22 cellular contexts compared by ENCODE assay signal in the genomic region with DNA sequence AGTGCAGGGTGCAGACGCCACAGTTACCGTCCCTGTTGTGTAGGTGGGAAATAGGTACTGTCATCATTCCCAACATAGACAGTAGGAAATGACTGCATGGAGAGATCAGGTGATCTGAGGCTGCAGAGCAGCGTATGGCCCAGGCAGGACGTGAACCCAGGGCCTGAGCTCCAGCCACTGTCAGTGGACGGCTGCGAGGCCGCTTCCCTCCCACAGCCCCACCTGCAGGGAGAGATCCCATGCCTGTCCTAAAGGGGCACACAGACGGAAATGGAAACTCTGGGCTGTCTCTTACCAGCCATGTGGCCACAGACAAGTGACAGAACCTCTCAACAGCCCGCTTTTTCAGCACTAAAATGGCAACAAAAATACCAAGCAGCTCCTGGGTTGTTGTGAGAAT. TPM values are rescaled to one million over a fixed set of nuclear protein-coding genes. Genes with fewer than 3 reads are reported as not detected.
A peak's percentile ranks its signal among the peaks of the same experiment; 100 is the strongest.
DNase-seq lines count a peak whose midpoint lies in the region; ATAC-seq, FAIRE-seq and TF ChIP-seq lines count a peak whose summit lies in the region.
"Had no signal": no experiment of that assay in that cellular context is flagged by ENCODE, and none has a peak within 500 bp of the region (broad histone marks: within the 10 kb centered on the region; RNA-seq: fewer than 3 reads in every experiment).

No MANE protein-coding gene starts in this region.

- H3K36me3 ChIP-seq in suprapubic skin = no peaks in the 10 kb centered on the region
- no peaks in the 10 kb centered on the region for H3K36me3 ChIP-seq in pancreas
- H3K36me3 ChIP-seq: BLaER1 had no signal

- intact Hi-C loops in pancreas (cut with DNase I) = no loop called here

- peaks cover 16% of the 10 kb centered on the region for H3K27me3 ChIP-seq in suprapubic skin
- no peaks in the 10 kb centered on the region for H3K27me3 ChIP-seq in pancreas
- H3K27me3 ChIP-seq: BLaER1 had no signal

- no peak overlapping the region for H3K27ac ChIP-seq in suprapubic skin
- no peak overlapping the region for H3K27ac ChIP-seq in pancreas
- H3K27ac ChIP-seq: 22Rv1, A549, BLaER1, GM23248, HL-60 had no signal

- no peak overlapping the region for H3K27ac Mint-ChIP-seq in activated CD8-positive, alpha-beta memory T cell treated with anti-CD3 and anti-CD28 coated beads, Interleukin-2, amount 10 ng/mL, durations not matched to agents 7 days and 5 days
- H3K27ac Mint-ChIP-seq: CD14-positive monocyte; CD4-positive, alpha-beta memory T cell had no signal

- H3K4me3 Mint-ChIP-seq in activated CD8-positive, alpha-beta memory T cell treated with anti-CD3 and anti-CD28 coated beads, Interleukin-2, amount 10 ng/mL, durations not matched to agents 7 days and 5 days = no peak overlapping the region
- H3K4me3 Mint-ChIP-seq: CD4-positive, alpha-beta memory T cell had no signal

- FAIRE-seq in pancreas (lab: Jason Lieb, UNC) = no peak
- FAIRE-seq: A549, GM12892, GM18507, H54 had no signal

- TF ChIP-seq EP300 in suprapubic skin (IDR thresholded peaks at IDR 0.05) = no peak

- no peak overlapping the region for H3K4me3 ChIP-seq in suprapubic skin
- no peak overlapping the region for H3K4me3 ChIP-seq in pancreas
- H3K4me3 ChIP-seq: A549, BLaER1, GM23248 had no signal

- no peak for TF ChIP-seq POLR2A in suprapubic skin (IDR thresholded peaks at IDR 0.05)

- H3K27me3 Mint-ChIP-seq in activated CD8-positive, alpha-beta memory T cell treated with anti-CD3 and anti-CD28 coated beads, Interleukin-2, amount 10 ng/mL, durations not matched to agents 7 days and 5 days = peaks cover 24% of the 10 kb centered on the region

- CTCF ChIA-PET in activated CD8-positive, alpha-beta memory T cell treated with anti-CD3 and anti-CD28 coated beads, Interleukin-2, amount 10 ng/mL, durations not matched to agents 7 days and 5 days (lab: Charles Lee) = no interaction called here

- no peak for ATAC-seq in activated CD8-positive, alpha-beta memory T cell treated with anti-CD3 and anti-CD28 coated beads, Interleukin-2, amount 10 ng/mL, durations not matched to agents 7 days and 5 days
- ATAC-seq in pancreas = no peak
- ATAC-seq: A549 had no signal

- no peaks in the 10 kb centered on the region for H3K9me3 ChIP-seq in suprapubic skin
- no peaks in the 10 kb centered on the region for H3K9me3 ChIP-seq in pancreas

- WGBS in suprapubic skin = 83% methylated on average over 9 of the region's 9 CpGs
- 83 to 85% methylated on average over 9 of the region's 9 CpGs for WGBS in pancreas, 2 donors

- no peaks in the 10 kb centered on the region for H3K4me1 Mint-ChIP-seq in activated CD8-positive, alpha-beta memory T cell treated with anti-CD3 and anti-CD28 coated beads, Interleukin-2, amount 10 ng/mL, durations not matched to agents 7 days and 5 days
- H3K4me1 Mint-ChIP-seq: CD4-positive, alpha-beta memory T cell had no signal

- H3K36me3 Mint-ChIP-seq in activated CD8-positive, alpha-beta memory T cell treated with anti-CD3 and anti-CD28 coated beads, Interleukin-2, amount 10 ng/mL, durations not matched to agents 7 days and 5 days = no peaks in the 10 kb centered on the region
- H3K36me3 Mint-ChIP-seq: CD14-positive monocyte; CD4-positive, alpha-beta memory T cell had no signal

- peak; percentile 35 for DNase-seq in activated CD8-positive, alpha-beta memory T cell treated with anti-CD3 and anti-CD28 coated beads, Interleukin-2, amount 50 U/mL, for 48 hours
- no peak for DNase-seq in activated CD8-positive, alpha-beta memory T cell treated with anti-CD3 and anti-CD28 coated beads, Interleukin-2, amount 10 ng/mL, durations not matched to agents 7 days and 5 days
- peak; percentile 59 for DNase-seq in mesenteric fat pad (ENCODE audit: low spot score)
- DNase-seq in suprapubic skin (ENCODE audit: low spot score in 2 of 2) = peak; percentile 18 to 25
- no peak for DNase-seq in pancreas
- no peak for DNase-seq in activated T-cell treated with anti-CD3 and anti-CD28 coated beads, Interleukin-2, amount 50 U/mL, for 1 hour
- DNase-seq in dermis blood vessel endothelial cell = no peak
- DNase-seq: CD4-positive, alpha-beta memory T cell; DMS153; DMS79; GDM1; GM23248; HCEC 1CT; IMR-90 had no signal

- H3K4me1 ChIP-seq in suprapubic skin = no peaks in the 10 kb centered on the region
- H3K4me1 ChIP-seq in pancreas = no peaks in the 10 kb centered on the region
- H3K4me1 ChIP-seq: A549, BLaER1 had no signal

- H3K9me3 Mint-ChIP-seq in activated CD8-positive, alpha-beta memory T cell treated with anti-CD3 and anti-CD28 coated beads, Interleukin-2, amount 10 ng/mL, durations not matched to agents 7 days and 5 days (ENCODE audit: low read depth) = no peaks in the 10 kb centered on the region

- TF ChIP-seq CTCF in suprapubic skin (IDR thresholded peaks at IDR 0.05) (no peak), pancreas (IDR thresholded peaks at IDR 0.05) (no peak)

RNA-seq across cellular contexts. Expression of a gene that starts 44.5 kb away (rescaled TPM):
- not detected for total RNA-seq in activated CD8-positive, alpha-beta memory T cell treated with anti-CD3 and anti-CD28 coated beads, Interleukin-2, amount 10 ng/mL, durations not matched to agents 7 days and 5 days
- total RNA-seq in mesenteric fat pad (not detected), suprapubic skin (under 1 TPM in 1 of 4 donors, not detected in 3; 0.56 TPM), pancreas (10 to 100 TPM; 15.6 to 33.8 (median 21.9) TPM), dermis blood vessel endothelial cell (not detected in 2 replicates)
- polyA plus RNA-seq in pancreas = 10 to 100 TPM; 21.0 to 47.3 TPM
- total RNA-seq: CD4-positive, alpha-beta memory T cell; GM23248; IMR-90 had no signal
- polyA plus RNA-seq: CD14-positive monocyte; CD4-positive, alpha-beta memory T cell; GM23248; IMR-90 had no signal

Comparison
In these comparisons a context has a peak if more than half of its experiments do, and no peak if none do; other contexts are left out.
1. DNase-seq: peak in activated CD8-positive, alpha-beta memory T cell treated with anti-CD3 and anti-CD28 coated beads, Interleukin-2, amount 50 U/mL, for 48 hours (single experiment), mesenteric fat pad (single experiment) and suprapubic skin (2 of 2); none in activated CD8-positive, alpha-beta memory T cell treated with anti-CD3 and anti-CD28 coated beads, Interleukin-2, amount 10 ng/mL, durations not matched to agents 7 days and 5 days (single experiment), pancreas (0 of 6), activated T-cell treated with anti-CD3 and anti-CD28 coated beads, Interleukin-2, amount 50 U/mL, for 1 hour (single experiment) and dermis blood vessel endothelial cell (single experiment).
2. RNA of a gene that starts 44.5 kb away (total RNA-seq): 15.6 to 33.8 TPM in pancreas; 0.56 TPM in suprapubic skin, not detected in mesenteric fat pad (single experiment), not detected in activated CD8-positive, alpha-beta memory T cell treated with anti-CD3 and anti-CD28 coated beads, Interleukin-2, amount 10 ng/mL, durations not matched to agents 7 days and 5 days and not detected in dermis blood vessel endothelial cell; every median in the first group is over 10 times any median in the second.